ENCODE assay signal across 1 cellular context in the genomic region with DNA sequence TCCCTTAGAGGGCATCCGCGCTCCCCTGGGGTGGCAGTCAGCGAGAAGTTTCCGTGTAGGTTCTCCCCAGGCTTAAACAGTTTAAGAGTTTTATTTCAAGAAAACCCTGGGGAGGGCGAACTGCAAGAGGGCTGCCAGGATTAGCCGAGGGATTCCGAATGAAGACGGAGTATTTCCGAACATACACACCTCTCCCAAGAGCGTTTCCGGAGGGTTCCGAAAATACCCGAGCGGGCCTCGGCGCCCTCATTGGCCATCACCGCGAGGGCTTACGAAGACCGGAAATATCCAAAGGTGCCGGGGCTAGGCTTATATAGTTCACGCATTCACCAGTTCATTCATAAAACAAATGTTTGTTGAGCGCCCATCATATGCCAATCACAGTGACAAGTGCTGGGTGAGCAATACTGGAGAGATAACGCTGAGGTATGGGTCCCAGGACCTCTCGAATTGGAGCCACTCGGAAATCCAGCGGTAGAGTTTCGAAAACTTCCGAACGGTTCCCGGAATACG.
TF ChIP-seq lines count a peak whose summit lies in the region.

No MANE protein-coding gene starts in this region.

TF ChIP-seq in A549, 52 proteins besides CTCF, POLR2A, EP300 and RAD21:
- TF ChIP-seq, protein P1, sequence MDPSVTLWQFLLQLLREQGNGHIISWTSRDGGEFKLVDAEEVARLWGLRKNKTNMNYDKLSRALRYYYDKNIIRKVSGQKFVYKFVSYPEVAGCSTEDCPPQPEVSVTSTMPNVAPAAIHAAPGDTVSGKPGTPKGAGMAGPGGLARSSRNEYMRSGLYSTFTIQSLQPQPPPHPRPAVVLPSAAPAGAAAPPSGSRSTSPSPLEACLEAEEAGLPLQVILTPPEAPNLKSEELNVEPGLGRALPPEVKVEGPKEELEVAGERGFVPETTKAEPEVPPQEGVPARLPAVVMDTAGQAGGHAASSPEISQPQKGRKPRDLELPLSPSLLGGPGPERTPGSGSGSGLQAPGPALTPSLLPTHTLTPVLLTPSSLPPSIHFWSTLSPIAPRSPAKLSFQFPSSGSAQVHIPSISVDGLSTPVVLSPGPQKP (IDR thresholded peaks at IDR 0.05; ENCODE audit: low read depth, low read length), result no peak
- TF ChIP-seq TP53 (CRISPR knock-in tag; IDR thresholded peaks at IDR 0.05) (no peak), POLR2AphosphoS2 (conservative IDR thresholded peaks at IDR 0.05; ENCODE audit: low read length) (no peak), TFCP2L1 (CRISPR knock-in tag; IDR thresholded peaks at IDR 0.05) (no peak), FOSB (CRISPR knock-in tag; IDR thresholded peaks at IDR 0.05) (no peak), CBX8 (IDR thresholded peaks at IDR 0.05) (no peak), KDM5A (IDR thresholded peaks at IDR 0.05) (no peak), CEBPB (IDR thresholded peaks at IDR 0.05) (no peak), EHMT2 (IDR thresholded peaks at IDR 0.05; ENCODE audit: low read depth) (no peak), GATA3 (IDR thresholded peaks at IDR 0.05; ENCODE audit: borderline replicate concordance) (peak; percentile 41; the same call in 1 of the 2 replicates), NPAS2 (CRISPR knock-in tag; IDR thresholded peaks at IDR 0.05; ENCODE audit: borderline replicate concordance) (no peak), RNF2 (IDR thresholded peaks at IDR 0.05; ENCODE audit: borderline replicate concordance, low read depth) (no peak)
- TF ChIP-seq, protein P2, sequence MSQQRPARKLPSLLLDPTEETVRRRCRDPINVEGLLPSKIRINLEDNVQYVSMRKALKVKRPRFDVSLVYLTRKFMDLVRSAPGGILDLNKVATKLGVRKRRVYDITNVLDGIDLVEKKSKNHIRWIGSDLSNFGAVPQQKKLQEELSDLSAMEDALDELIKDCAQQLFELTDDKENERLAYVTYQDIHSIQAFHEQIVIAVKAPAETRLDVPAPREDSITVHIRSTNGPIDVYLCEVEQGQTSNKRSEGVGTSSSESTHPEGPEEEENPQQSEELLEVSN (IDR thresholded peaks at IDR 0.05; ENCODE audit: borderline replicate concordance, low read depth), result peak; percentile 41; the same call in 1 of the 2 replicates
- TF ChIP-seq, protein P3, sequence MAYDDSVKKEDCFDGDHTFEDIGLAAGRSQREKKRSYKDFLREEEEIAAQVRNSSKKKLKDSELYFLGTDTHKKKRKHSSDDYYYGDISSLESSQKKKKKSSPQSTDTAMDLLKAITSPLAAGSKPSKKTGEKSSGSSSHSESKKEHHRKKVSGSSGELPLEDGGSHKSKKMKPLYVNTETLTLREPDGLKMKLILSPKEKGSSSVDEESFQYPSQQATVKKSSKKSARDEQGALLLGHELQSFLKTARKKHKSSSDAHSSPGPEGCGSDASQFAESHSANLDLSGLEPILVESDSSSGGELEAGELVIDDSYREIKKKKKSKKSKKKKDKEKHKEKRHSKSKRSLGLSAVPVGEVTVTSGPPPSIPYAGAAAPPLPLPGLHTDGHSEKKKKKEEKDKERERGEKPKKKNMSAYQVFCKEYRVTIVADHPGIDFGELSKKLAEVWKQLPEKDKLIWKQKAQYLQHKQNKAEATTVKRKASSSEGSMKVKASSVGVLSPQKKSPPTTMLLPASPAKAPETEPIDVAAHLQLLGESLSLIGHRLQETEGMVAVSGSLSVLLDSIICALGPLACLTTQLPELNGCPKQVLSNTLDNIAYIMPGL (CRISPR knock-in tag; IDR thresholded peaks at IDR 0.05; ENCODE audit: borderline replicate concordance), result no peak
- TF ChIP-seq, protein P4, sequence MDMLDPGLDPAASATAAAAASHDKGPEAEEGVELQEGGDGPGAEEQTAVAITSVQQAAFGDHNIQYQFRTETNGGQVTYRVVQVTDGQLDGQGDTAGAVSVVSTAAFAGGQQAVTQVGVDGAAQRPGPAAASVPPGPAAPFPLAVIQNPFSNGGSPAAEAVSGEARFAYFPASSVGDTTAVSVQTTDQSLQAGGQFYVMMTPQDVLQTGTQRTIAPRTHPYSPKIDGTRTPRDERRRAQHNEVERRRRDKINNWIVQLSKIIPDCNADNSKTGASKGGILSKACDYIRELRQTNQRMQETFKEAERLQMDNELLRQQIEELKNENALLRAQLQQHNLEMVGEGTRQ (IDR thresholded peaks at IDR 0.05), result no peak
- TF ChIP-seq, protein P5, sequence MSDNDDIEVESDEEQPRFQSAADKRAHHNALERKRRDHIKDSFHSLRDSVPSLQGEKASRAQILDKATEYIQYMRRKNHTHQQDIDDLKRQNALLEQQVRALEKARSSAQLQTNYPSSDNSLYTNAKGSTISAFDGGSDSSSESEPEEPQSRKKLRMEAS (IDR thresholded peaks at IDR 0.05), result peak; percentile 20; the same call in 1 of the 2 replicates
